ENCODE assay signal across 22 cellular contexts in genomic region chr10:86252573-86252972, GRCh38.
DNase-seq lines count a peak whose midpoint lies in the region; ATAC-seq lines count a peak whose summit lies in the region.
"Had no signal": no experiment of that assay in that cellular context is flagged by ENCODE, and none has a peak within 500 bp of the region (broad histone marks: within the 10 kb centered on the region; RNA-seq: fewer than 3 reads in every experiment).

No MANE protein-coding gene starts in this region.

- no peak overlapping the region for H2AK5ac ChIP-seq in mesendoderm (ENCODE audit: low read length)

- no peak overlapping the region for H2BK15ac ChIP-seq in mesendoderm (replicated peaks; ENCODE audit: low read depth)

- DNase-seq in NCI-H1436 treated with DMSO at 0.1 percent for 48 hours (lab: John Stamatoyannopoulos, UW) (peak; percentile 35), NCI-H1436 (lab: John Stamatoyannopoulos, UW) (no peak), NCI-H1092 treated with DMSO at 0.1 percent for 48 hours (lab: John Stamatoyannopoulos, UW) (peak; percentile 13), NCI-H69 (lab: John Stamatoyannopoulos, UW) (peak; percentile 67), mesendoderm (peak; percentile 32), COLO829 (ENCODE audit: low spot score) (no peak), HT-29 (ENCODE audit: low spot score) (no peak)
- DNase-seq: 8988T, DMS53, EL, KG1, NCI-H1417 treated with DMSO at 0.1 percent for 48 hours, NCI-H2107, NCI-H446 treated with DMSO at 0.1 percent for 48 hours, Right ventricle myocardium superior, T-helper 1 cell had no signal

- H3K18ac ChIP-seq in mesendoderm (ENCODE audit: low read length): no peak overlapping the region

- no peak overlapping the region for H3K9ac ChIP-seq in mesendoderm (ENCODE audit: low read length)

- H2BK5ac ChIP-seq in mesendoderm (ENCODE audit: low read length): no peak overlapping the region

- no peak overlapping the region for H4K8ac ChIP-seq in mesendoderm (ENCODE audit: low read depth, low read length)

- H3K4ac ChIP-seq in mesendoderm (ENCODE audit: low read depth, low read length): no peak overlapping the region

- no peak overlapping the region for H3K56ac ChIP-seq in mesendoderm (ENCODE audit: low read length)

- H3K23ac ChIP-seq in mesendoderm (ENCODE audit: low read length): no peak overlapping the region

- WGBS in mesendoderm (ENCODE audit: extremely low coverage, insufficient coverage, low lambda C conversion rate): no CpG with 5 or more reads among the region's 3 CpGs

- peaks cover 5% of the 10 kb centered on the region for H3K4me1 ChIP-seq in mesendoderm (ENCODE audit: control insufficient read depth, low read depth, low read length)
- H3K4me1 ChIP-seq: Caco-2 had no signal

- H3K79me1 ChIP-seq in mesendoderm (ENCODE audit: low read length): no peaks in the 10 kb centered on the region

- H3K4me2 ChIP-seq in mesendoderm (ENCODE audit: low read length): no peak overlapping the region
- H3K4me2 ChIP-seq: GM23338 had no signal

- H3K27me3 ChIP-seq in mesendoderm (ENCODE audit: insufficient read depth, low read length, poor library complexity): no peaks in the 10 kb centered on the region

- no peak for ATAC-seq in HG03135 (IDR thresholded peaks at IDR 0.05; ENCODE audit: unreplicated experiment)
- ATAC-seq: GM12878, HepG2 had no signal

- no peak overlapping the region for H4K5ac ChIP-seq in mesendoderm (ENCODE audit: low read length)

- no peak overlapping the region for H3K4me3 ChIP-seq in mesendoderm (ENCODE audit: low read length)
- H3K4me3 ChIP-seq: GM12878, GM23338, SK-N-MC had no signal

- no peaks in the 10 kb centered on the region for H3K79me2 ChIP-seq in mesendoderm (ENCODE audit: control insufficient read depth, insufficient read depth, low read length)

- H2BK120ac ChIP-seq in mesendoderm (ENCODE audit: low read depth, low read length): no peak overlapping the region

- no peak overlapping the region for H3K27ac ChIP-seq in mesendoderm (ENCODE audit: low read depth, low read length)
- H3K27ac ChIP-seq: SK-N-MC had no signal

- H3K36me3 ChIP-seq in mesendoderm (ENCODE audit: control insufficient read depth, insufficient read depth, low read length): no peaks in the 10 kb centered on the region

Comparison
In these comparisons a context has a peak if more than half of its experiments do, and no peak if none do; other contexts are left out.
1. DNase-seq: peak in NCI-H1436 treated with DMSO at 0.1 percent for 48 hours (single experiment), NCI-H1092 treated with DMSO at 0.1 percent for 48 hours (single experiment), NCI-H69 (single experiment) and mesendoderm (single experiment); none in NCI-H1436 (single experiment), COLO829 (single experiment) and HT-29 (single experiment).